8 cellular contexts compared by ENCODE assay signal in genomic region chr15:41584636-41585139, GRCh38. TPM values are rescaled to one million over a fixed set of nuclear protein-coding genes. Genes with fewer than 3 reads are reported as not detected.
DNase-seq lines count a peak whose midpoint lies in the region; ATAC-seq and TF ChIP-seq lines count a peak whose summit lies in the region.

No MANE protein-coding gene starts in this region.

- peaks cover 8% of the 10 kb centered on the region for H3K4me1 Mint-ChIP-seq in activated naive CD4-positive, alpha-beta T cell treated with anti-CD3 and anti-CD28 coated beads, Interleukin-2, amount 10 ng/mL, durations not matched to agents 7 days and 5 days
- peaks cover 20% of the 10 kb centered on the region for H3K4me1 Mint-ChIP-seq in type B pancreatic cell (ENCODE audit: unreplicated experiment)

- no peak for DNase-seq in activated naive CD4-positive, alpha-beta T cell treated with anti-CD3 and anti-CD28 coated beads, Interleukin-2, amount 10 ng/mL, durations not matched to agents 7 days and 5 days
- no peak for DNase-seq in activated naive CD4-positive, alpha-beta T cell treated with Interleukin-2 at 50 U/mL for 16 hours
- DNase-seq in coronary artery (ENCODE audit: low spot score) (no peak), type B pancreatic cell (ENCODE audit: extremely low spot score, unreplicated experiment) (no peak), cortex of kidney (lab: John Stamatoyannopoulos, UW) (no peak), OCI-M1 (lab: John Stamatoyannopoulos, UW) (no peak)

- H3K27ac Mint-ChIP-seq in activated naive CD4-positive, alpha-beta T cell treated with anti-CD3 and anti-CD28 coated beads, Interleukin-2, amount 10 ng/mL, durations not matched to agents 7 days and 5 days = no peak overlapping the region
- peak overlapping the region; percentile 89 for H3K27ac Mint-ChIP-seq in type B pancreatic cell

- peak overlapping the region; percentile 56 for H3K4me3 Mint-ChIP-seq in activated naive CD4-positive, alpha-beta T cell treated with anti-CD3 and anti-CD28 coated beads, Interleukin-2, amount 10 ng/mL, durations not matched to agents 7 days and 5 days
- peak overlapping the region; percentile 80 for H3K4me3 Mint-ChIP-seq in type B pancreatic cell

- H3K36me3 ChIP-seq in muscle layer of duodenum (ENCODE audit: control insufficient read depth in 1 of 2, insufficient read depth in 2 of 2, low read length in 2 of 2) = no peaks in the 10 kb centered on the region

- CTCF ChIA-PET in activated naive CD4-positive, alpha-beta T cell treated with anti-CD3 and anti-CD28 coated beads, Interleukin-2, amount 10 ng/mL, durations not matched to agents 7 days and 5 days (lab: Charles Lee) = interaction anchor here (1.4 to 2.0 kb wide), 3 partner anchors 19 to 118 kb away, joined by 3 to 11 read pairs (median 6); no protein-coding TSS in a partner anchor

- H3K36me3 Mint-ChIP-seq in activated naive CD4-positive, alpha-beta T cell treated with anti-CD3 and anti-CD28 coated beads, Interleukin-2, amount 10 ng/mL, durations not matched to agents 7 days and 5 days = no peaks in the 10 kb centered on the region
- H3K36me3 Mint-ChIP-seq in type B pancreatic cell = no peaks in the 10 kb centered on the region

- H3K9me3 ChIP-seq in muscle layer of duodenum (ENCODE audit: control insufficient read depth in 1 of 2, low read length in 2 of 2) = no peaks in the 10 kb centered on the region

- ATAC-seq in GM21381 (IDR thresholded peaks at IDR 0.05; ENCODE audit: unreplicated experiment) = no peak

- H3K4me1 ChIP-seq in muscle layer of duodenum (ENCODE audit: control insufficient read depth in 1 of 2, insufficient read depth in 2 of 2, low read length in 2 of 2) = peaks cover 0 to 5% of the 10 kb centered on the region in 2 donors

- no peaks in the 10 kb centered on the region for H3K27me3 ChIP-seq in muscle layer of duodenum (ENCODE audit: low read depth, low read length)

- H3K4me3 ChIP-seq in coronary artery (peak overlapping the region; percentile 75), muscle layer of duodenum (ENCODE audit: low read depth in 1 of 2, low read length in 2 of 2) (peak overlapping the region; percentile 55 to 62)

- no peak for TF ChIP-seq CTCF in coronary artery (IDR thresholded peaks at IDR 0.05)
- no peak for TF ChIP-seq CTCF in type B pancreatic cell (conservative IDR thresholded peaks at IDR 0.05)

- H3K27ac ChIP-seq in coronary artery (peak overlapping the region in 1 of 2 donors; percentile 68), muscle layer of duodenum (ENCODE audit: low read length) (no peak overlapping the region)

- no peaks in the 10 kb centered on the region for H3K9me3 Mint-ChIP-seq in activated naive CD4-positive, alpha-beta T cell treated with anti-CD3 and anti-CD28 coated beads, Interleukin-2, amount 10 ng/mL, durations not matched to agents 7 days and 5 days
- no peaks in the 10 kb centered on the region for H3K9me3 Mint-ChIP-seq in type B pancreatic cell

- peaks cover 80% of the 10 kb centered on the region for H3K27me3 Mint-ChIP-seq in activated naive CD4-positive, alpha-beta T cell treated with anti-CD3 and anti-CD28 coated beads, Interleukin-2, amount 10 ng/mL, durations not matched to agents 7 days and 5 days
- peaks cover 4% of the 10 kb centered on the region for H3K27me3 Mint-ChIP-seq in type B pancreatic cell

RNA-seq across cellular contexts. Expression of gene TYRO3, which starts 25.7 kb away (rescaled TPM):
- total RNA-seq in type B pancreatic cell (ENCODE audit: low replicate concordance) = 43.0 and 44.1 TPM in 2 replicates

RNA-seq across cellular contexts. Expression of gene RPAP1, which starts 40.6 kb away (rescaled TPM):
- total RNA-seq in type B pancreatic cell (ENCODE audit: low replicate concordance) = 54.4 and 68.3 TPM in 2 replicates
